Comparison of ENCODE assay signal across 26 cellular contexts in the genomic region with DNA sequence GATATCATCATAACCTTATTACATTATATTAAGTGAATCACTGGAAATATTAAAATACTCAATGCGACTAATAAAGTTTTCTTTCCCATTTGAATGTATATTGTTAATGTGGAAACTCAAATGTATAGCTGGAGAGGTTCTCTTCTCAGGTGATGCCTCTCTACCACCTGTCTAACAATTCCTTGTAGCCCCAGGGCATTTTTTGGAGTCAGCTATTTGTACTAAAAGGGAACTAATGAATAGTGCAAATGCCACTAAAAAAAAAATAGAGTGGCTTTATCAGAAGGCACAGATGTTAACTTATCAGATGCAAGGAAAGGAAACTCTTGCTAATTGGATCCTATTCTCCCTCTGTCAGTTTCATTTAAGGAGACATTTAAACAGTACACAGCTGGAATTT.
"Had no signal": no experiment of that assay in that cellular context is flagged by ENCODE, and none has a peak within 500 bp of the region (broad histone marks: within the 10 kb centered on the region; RNA-seq: fewer than 3 reads in every experiment).

No MANE protein-coding gene starts in this region.

- H3K27me3 Mint-ChIP-seq: activated CD8-positive, alpha-beta memory T cell treated with anti-CD3 and anti-CD28 coated beads, Interleukin-2, amount 10 ng/mL, durations not matched to agents 7 days and 5 days; central memory CD8-positive, alpha-beta T cell; naive B cell; stimulated activated naive CD8-positive, alpha-beta T cell treated with anti-CD3 and anti-CD28 coated beads, Interleukin-15, Interleukin-2, amounts not matched to agents 100 ng/mL and 50 ng/mL, for 24 hours had no signal

- H3K9me3 ChIP-seq: pancreas, prostate gland, sigmoid colon, thoracic aorta had no signal

- H3K4me1 ChIP-seq: pancreas, prostate gland, sigmoid colon had no signal

- H3K36me3 ChIP-seq: pancreas, prostate gland, sigmoid colon, thoracic aorta had no signal

- H3K4me3 Mint-ChIP-seq: activated CD8-positive, alpha-beta memory T cell treated with anti-CD3 and anti-CD28 coated beads, Interleukin-2, amount 10 ng/mL, durations not matched to agents 7 days and 5 days; activated CD8-positive, alpha-beta T cell treated with anti-CD3 and anti-CD28 coated beads, Interleukin-2, amount 10 ng/mL, durations not matched to agents 7 days and 5 days; central memory CD8-positive, alpha-beta T cell; mesothelial cell of epicardium; naive B cell; nephron progenitor cell; stimulated activated effector memory CD8-positive, alpha-beta T cell treated with anti-CD3 and anti-CD28 coated beads, Interleukin-12 subunit alpha, Interleukin-12 subunit beta, amount 100 ng/mL, for 72 hours; stimulated activated naive CD8-positive, alpha-beta T cell treated with anti-CD3 and anti-CD28 coated beads, Interleukin-15, Interleukin-2, amounts not matched to agents 100 ng/mL and 50 ng/mL, for 24 hours; WTC11 had no signal

- DNase-seq: activated CD4-positive, alpha-beta T cell treated with anti-CD3 and anti-CD28 coated beads, Interleukin-2, amount 50 U/mL, for 1 hour; activated CD8-positive, alpha-beta memory T cell treated with anti-CD3 and anti-CD28 coated beads, Interleukin-2, amount 10 ng/mL, durations not matched to agents 7 days and 5 days; activated CD8-positive, alpha-beta T cell treated with anti-CD3 and anti-CD28 coated beads, Interleukin-2, amount 10 ng/mL, durations not matched to agents 7 days and 5 days; activated T-cell treated with anti-CD3 and anti-CD28 coated beads, Interleukin-2, amount 50 U/mL, for 48 hours; anterior cingulate cortex; effector CD8-positive, alpha-beta T cell; hippocampal formation; left cardiac atrium; left ventricle myocardium superior; naive B cell; nephron progenitor cell; nucleus accumbens; pancreas; sigmoid colon; small intestine; stimulated activated CD4-positive, alpha-beta T cell treated with anti-CD3 and anti-CD28 coated beads, Interleukin-4, amount 100 ng/mL, for 24 hours; T-helper 9 cell had no signal

- H3K4me3 ChIP-seq: pancreas, prostate gland, sigmoid colon, thoracic aorta had no signal

- H3K36me3 Mint-ChIP-seq: activated CD8-positive, alpha-beta memory T cell treated with anti-CD3 and anti-CD28 coated beads, Interleukin-2, amount 10 ng/mL, durations not matched to agents 7 days and 5 days; activated naive CD4-positive, alpha-beta T cell treated with anti-CD3 and anti-CD28 coated beads, Interleukin-2, amount 50 U/mL, for 72 hours; naive B cell; stimulated activated effector memory CD8-positive, alpha-beta T cell treated with anti-CD3 and anti-CD28 coated beads, Interleukin-12 subunit alpha, Interleukin-12 subunit beta, amount 100 ng/mL, for 72 hours had no signal

- H3K27ac ChIP-seq: pancreas, prostate gland, sigmoid colon, thoracic aorta had no signal

- H3K27ac Mint-ChIP-seq: activated CD8-positive, alpha-beta memory T cell treated with anti-CD3 and anti-CD28 coated beads, Interleukin-2, amount 10 ng/mL, durations not matched to agents 7 days and 5 days; activated CD8-positive, alpha-beta T cell treated with anti-CD3 and anti-CD28 coated beads, Interleukin-2, amount 10 ng/mL, durations not matched to agents 7 days and 5 days; activated naive CD4-positive, alpha-beta T cell treated with anti-CD3 and anti-CD28 coated beads, Interleukin-2, amount 50 U/mL, for 72 hours; activated T-helper 2 cell treated with anti-CD3 and anti-CD28 coated beads, Interferon-gamma antibody, Interleukin-2, Interleukin-4, amounts not matched to agents 10 μg/mL and 5 μg/mL and 100 μg/mL, durations not matched to agents 14 hours and 24 hours and 36 hours; mesothelial cell of epicardium; naive B cell; nephron progenitor cell; stimulated activated effector memory CD8-positive, alpha-beta T cell treated with anti-CD3 and anti-CD28 coated beads, Interleukin-12 subunit alpha, Interleukin-12 subunit beta, amount 100 ng/mL, for 72 hours; stimulated activated naive CD8-positive, alpha-beta T cell treated with anti-CD3 and anti-CD28 coated beads, Interleukin-15, Interleukin-2, amounts not matched to agents 100 ng/mL and 50 ng/mL, for 24 hours; WTC11 had no signal

- H3K4me1 Mint-ChIP-seq: activated CD8-positive, alpha-beta memory T cell treated with anti-CD3 and anti-CD28 coated beads, Interleukin-2, amount 10 ng/mL, durations not matched to agents 7 days and 5 days; central memory CD8-positive, alpha-beta T cell; mesothelial cell of epicardium; naive B cell; nephron progenitor cell; stimulated activated effector memory CD8-positive, alpha-beta T cell treated with anti-CD3 and anti-CD28 coated beads, Interleukin-12 subunit alpha, Interleukin-12 subunit beta, amount 100 ng/mL, for 72 hours had no signal

- H3K27me3 ChIP-seq: pancreas, sigmoid colon had no signal
